ENCODE assay signal across 1 cellular context in the genomic region with DNA sequence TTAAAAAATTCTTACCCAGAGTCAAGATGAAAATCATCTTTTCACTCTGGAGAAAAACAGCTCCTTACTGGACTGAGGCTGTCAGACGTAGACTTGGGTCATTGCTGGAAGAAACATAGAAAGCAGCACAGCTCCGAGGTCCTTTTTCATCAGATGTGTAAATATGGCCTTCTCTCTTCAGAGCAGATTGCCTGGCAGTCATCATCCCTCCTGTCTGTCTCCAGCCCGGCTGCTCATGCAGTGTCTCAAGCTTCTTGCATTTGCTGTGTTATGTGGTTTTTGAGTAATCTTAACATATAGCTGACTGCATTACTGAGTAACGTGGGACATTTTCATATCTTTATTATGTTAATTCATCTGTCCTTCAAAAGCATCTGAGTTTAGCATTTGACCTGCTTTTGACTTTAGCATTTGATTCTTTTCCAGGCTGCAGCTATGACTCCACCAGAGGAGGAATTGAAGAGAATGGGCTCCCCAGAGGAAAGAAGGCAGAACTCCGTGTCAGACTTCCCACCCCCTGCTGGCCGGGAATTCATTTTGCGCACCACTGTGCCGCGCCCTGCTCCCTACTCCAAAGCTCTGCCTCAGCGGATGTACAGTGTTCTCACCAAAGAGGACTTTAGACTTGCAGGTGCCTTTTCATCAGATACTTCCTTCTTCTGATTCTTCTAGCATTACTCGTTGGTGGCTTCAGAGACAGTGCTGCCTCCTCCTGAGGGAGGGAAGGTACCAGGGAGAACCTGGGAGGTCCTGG.
TF ChIP-seq lines count a peak whose summit lies in the region.

No MANE protein-coding gene starts in this region.

TF ChIP-seq in HepG2, 621 proteins besides CTCF, POLR2A, EP300 and RAD21:
- TF ChIP-seq, protein P1, sequence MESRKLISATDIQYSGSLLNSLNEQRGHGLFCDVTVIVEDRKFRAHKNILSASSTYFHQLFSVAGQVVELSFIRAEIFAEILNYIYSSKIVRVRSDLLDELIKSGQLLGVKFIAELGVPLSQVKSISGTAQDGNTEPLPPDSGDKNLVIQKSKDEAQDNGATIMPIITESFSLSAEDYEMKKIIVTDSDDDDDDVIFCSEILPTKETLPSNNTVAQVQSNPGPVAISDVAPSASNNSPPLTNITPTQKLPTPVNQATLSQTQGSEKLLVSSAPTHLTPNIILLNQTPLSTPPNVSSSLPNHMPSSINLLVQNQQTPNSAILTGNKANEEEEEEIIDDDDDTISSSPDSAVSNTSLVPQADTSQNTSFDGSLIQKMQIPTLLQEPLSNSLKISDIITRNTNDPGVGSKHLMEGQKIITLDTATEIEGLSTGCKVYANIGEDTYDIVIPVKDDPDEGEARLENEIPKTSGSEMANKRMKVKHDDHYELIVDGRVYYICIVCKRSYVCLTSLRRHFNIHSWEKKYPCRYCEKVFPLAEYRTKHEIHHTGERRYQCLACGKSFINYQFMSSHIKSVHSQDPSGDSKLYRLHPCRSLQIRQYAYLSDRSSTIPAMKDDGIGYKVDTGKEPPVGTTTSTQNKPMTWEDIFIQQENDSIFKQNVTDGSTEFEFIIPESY (CRISPR knock-in tag; IDR thresholded peaks at IDR 0.05) = peak; percentile 93
- TF ChIP-seq, protein P2, sequence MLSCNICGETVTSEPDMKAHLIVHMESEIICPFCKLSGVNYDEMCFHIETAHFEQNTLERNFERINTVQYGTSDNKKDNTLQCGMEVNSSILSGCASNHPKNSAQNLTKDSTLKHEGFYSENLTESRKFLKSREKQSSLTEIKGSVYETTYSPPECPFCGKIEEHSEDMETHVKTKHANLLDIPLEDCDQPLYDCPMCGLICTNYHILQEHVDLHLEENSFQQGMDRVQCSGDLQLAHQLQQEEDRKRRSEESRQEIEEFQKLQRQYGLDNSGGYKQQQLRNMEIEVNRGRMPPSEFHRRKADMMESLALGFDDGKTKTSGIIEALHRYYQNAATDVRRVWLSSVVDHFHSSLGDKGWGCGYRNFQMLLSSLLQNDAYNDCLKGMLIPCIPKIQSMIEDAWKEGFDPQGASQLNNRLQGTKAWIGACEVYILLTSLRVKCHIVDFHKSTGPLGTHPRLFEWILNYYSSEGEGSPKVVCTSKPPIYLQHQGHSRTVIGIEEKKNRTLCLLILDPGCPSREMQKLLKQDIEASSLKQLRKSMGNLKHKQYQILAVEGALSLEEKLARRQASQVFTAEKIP (CRISPR knock-in tag; IDR thresholded peaks at IDR 0.05; ENCODE audit: borderline replicate concordance) = no peak
